ENCODE assay signal across 8 cellular contexts in genomic region chr15:44738340-44738984, GRCh38. TPM values are rescaled to one million over a fixed set of nuclear protein-coding genes. Genes with fewer than 3 reads are reported as not detected.
DNase-seq lines count a peak whose midpoint lies in the region; ATAC-seq and TF ChIP-seq lines count a peak whose summit lies in the region.

No MANE protein-coding gene starts in this region.

- DNase-seq in Caki2 (ENCODE audit: low read depth) (peak; percentile 29), HT1080 (ENCODE audit: low read depth) (peak; percentile 56), RKO (ENCODE audit: low spot score) (peak; percentile 73), coronary artery (ENCODE audit: low spot score) (no peak), medulla oblongata (ENCODE audit: extremely low spot score) (peak; percentile 60)
- DNase-seq in stimulated activated CD4-positive, alpha-beta T cell treated with anti-CD3 and anti-CD28 coated beads, Interleukin-4, amount 100 ng/mL, for 1 hour, result no peak

- peak; percentile 56 for TF ChIP-seq CTCF in coronary artery (IDR thresholded peaks at IDR 0.05)

- no peak overlapping the region for H3K27ac ChIP-seq in coronary artery

- in situ Hi-C loops in Caki2 (cut with HindIII; ENCODE audit: low pct_unique_long_range_greater_than_20kb, low sequenced_read_pairs), result loop anchor here (25.0 kb wide), 1 partner anchor 151 kb away; no protein-coding TSS in a partner anchor

- H3K4me3 ChIP-seq in coronary artery, result no peak overlapping the region

- ATAC-seq in HG03025 (IDR thresholded peaks at IDR 0.05; ENCODE audit: low FRiP score, unreplicated experiment), result no peak
- ATAC-seq in GM18907 (IDR thresholded peaks at IDR 0.05; ENCODE audit: unreplicated experiment), result no peak

RNA-seq across cellular contexts. Expression of gene TRIM69, which starts 2.1 kb away (rescaled TPM):
- total RNA-seq in Caki2 (2014; rRNA removed; shearing (Covaris generic); ENCODE audit: low replicate concordance), result 10.9 and 17.0 TPM in 2 replicates
- total RNA-seq in HT1080 (2014; rRNA removed; shearing (Covaris generic)), result 6.2 and 7.1 TPM in 2 replicates
- 10.9 and 12.3 TPM in 2 replicates for polyA plus RNA-seq in HT1080 (2015; cell fraction: cytosol; rRNA removed)
- polyA plus RNA-seq in HT1080 (2015; cell fraction: nucleus; rRNA removed), result 4.8 and 6.0 TPM in 2 replicates

RNA-seq across cellular contexts. Expression of gene B2M, which starts 27.1 kb away (rescaled TPM):
- total RNA-seq in Caki2 (2014; rRNA removed; shearing (Covaris generic); ENCODE audit: low replicate concordance), result 2,056 and 2,318 TPM in 2 replicates
- 746 and 855 TPM in 2 replicates for total RNA-seq in HT1080 (2014; rRNA removed; shearing (Covaris generic))
- polyA plus RNA-seq in HT1080 (2015; cell fraction: cytosol; rRNA removed), result 1,336 and 1,712 TPM in 2 replicates
- polyA plus RNA-seq in HT1080 (2015; cell fraction: nucleus; rRNA removed), result 1,131 and 1,321 TPM in 2 replicates

RNA-seq across cellular contexts. Expression of gene PATL2, which starts 27.3 kb away (rescaled TPM):
- 3.6 TPM in 1 of 2 replicates, not detected in the other for total RNA-seq in Caki2 (2014; rRNA removed; shearing (Covaris generic); ENCODE audit: low replicate concordance)
- total RNA-seq in HT1080 (2014; rRNA removed; shearing (Covaris generic)), result 0.10 and 0.13 TPM in 2 replicates
- 0.05 TPM in 1 of 2 replicates, not detected in the other for polyA plus RNA-seq in HT1080 (2015; cell fraction: cytosol; rRNA removed)
- polyA plus RNA-seq in HT1080 (2015; cell fraction: nucleus; rRNA removed), result 0.69 and 1.3 TPM in 2 replicates

Comparison
In these comparisons a context has a peak if more than half of its experiments do, and no peak if none do; other contexts are left out.
1. DNase-seq: peak in Caki2 (single experiment), HT1080 (single experiment), RKO (single experiment) and medulla oblongata (single experiment); none in coronary artery (single experiment) and stimulated activated CD4-positive, alpha-beta T cell treated with anti-CD3 and anti-CD28 coated beads, Interleukin-4, amount 100 ng/mL, for 1 hour (single experiment).